Comparison of ENCODE assay signal across 9 cellular contexts in the genomic region with DNA sequence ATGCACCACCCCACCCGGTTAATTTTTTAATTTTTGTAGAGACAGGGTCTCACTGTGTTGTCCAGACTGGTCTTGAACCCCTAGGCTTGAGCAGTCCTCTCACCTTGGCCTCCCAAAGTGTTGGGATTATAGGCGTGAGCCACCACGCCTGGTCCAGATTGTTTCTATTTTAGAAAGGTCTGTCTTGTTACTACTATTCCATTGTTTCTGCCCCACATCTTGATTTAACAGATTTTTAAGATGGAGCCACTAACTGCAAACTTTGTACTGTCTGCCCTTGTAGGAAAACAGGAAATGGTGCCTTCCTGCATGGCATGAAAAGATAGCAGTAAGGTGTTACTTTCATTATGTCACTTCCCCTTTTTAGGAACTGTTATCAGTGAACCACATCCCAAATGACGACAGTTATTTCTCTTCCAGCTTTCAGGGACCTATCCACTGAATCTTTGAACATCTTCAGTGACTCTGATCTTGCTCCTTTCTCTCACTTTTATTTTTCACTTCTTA. TPM values are rescaled to one million over a fixed set of nuclear protein-coding genes. Genes with fewer than 3 reads are reported as not detected.
A peak's percentile ranks its signal among the peaks of the same experiment; 100 is the strongest.
DNase-seq lines count a peak whose midpoint lies in the region; ATAC-seq and TF ChIP-seq lines count a peak whose summit lies in the region.
"Had no signal": no experiment of that assay in that cellular context is flagged by ENCODE, and none has a peak within 500 bp of the region (broad histone marks: within the 10 kb centered on the region; RNA-seq: fewer than 3 reads in every experiment).

No MANE protein-coding gene starts in this region.

- H3K4me3 Mint-ChIP-seq in CD4-positive, alpha-beta T cell, result peak overlapping the region; percentile 55
- peak overlapping the region; percentile 14 for H3K4me3 Mint-ChIP-seq in activated CD4-positive, alpha-beta memory T cell treated with anti-CD3 and anti-CD28 coated beads, Interleukin-2, amount 10 ng/mL, durations not matched to agents 7 days and 5 days

- no peak for TF ChIP-seq CTCF in CD4-positive, alpha-beta T cell (IDR thresholded peaks at IDR 0.05)

- peaks cover 26% of the 10 kb centered on the region for H3K4me1 Mint-ChIP-seq in CD4-positive, alpha-beta T cell (ENCODE audit: low read depth)
- H3K4me1 Mint-ChIP-seq in activated CD4-positive, alpha-beta memory T cell treated with anti-CD3 and anti-CD28 coated beads, Interleukin-2, amount 10 ng/mL, durations not matched to agents 7 days and 5 days, result peaks cover 31% of the 10 kb centered on the region

- CTCF ChIA-PET in CD4-positive, alpha-beta T cell (lab: Charles Lee), result interaction anchor here (1.5 kb wide), 1 partner anchor 66 kb away, joined by 3 read pairs; no protein-coding TSS in a partner anchor
- CTCF ChIA-PET in activated CD4-positive, alpha-beta memory T cell treated with anti-CD3 and anti-CD28 coated beads, Interleukin-2, amount 10 ng/mL, durations not matched to agents 7 days and 5 days (lab: Charles Lee), result interaction anchor here (1.1 kb wide), 1 partner anchor 66 kb away, joined by 3 read pairs; the partner anchor contains the start of gene MED17

- no peaks in the 10 kb centered on the region for H3K27me3 ChIP-seq in CD4-positive, alpha-beta T cell (ENCODE audit: control insufficient read depth, insufficient read depth, low read length)

- no peak overlapping the region for H3K27ac ChIP-seq in CD4-positive, alpha-beta T cell (ENCODE audit: low read depth, low read length)

- no peak for DNase-seq in CD4-positive, alpha-beta T cell
- no peak for DNase-seq in activated CD4-positive, alpha-beta memory T cell treated with anti-CD3 and anti-CD28 coated beads, Interleukin-2, amount 10 ng/mL, durations not matched to agents 7 days and 5 days
- no peak for DNase-seq in central memory CD4-positive, alpha-beta T cell
- DNase-seq in Ammon's horn (ENCODE audit: low spot score) (no peak), ecto neural progenitor cell (ENCODE audit: low spot score) (no peak), NCI-H1436 (lab: John Stamatoyannopoulos, UW) (no peak)
- DNase-seq: right cardiac atrium had no signal

- peaks cover 9% of the 10 kb centered on the region for H3K9me3 Mint-ChIP-seq in CD4-positive, alpha-beta T cell
- H3K9me3 Mint-ChIP-seq in activated CD4-positive, alpha-beta memory T cell treated with anti-CD3 and anti-CD28 coated beads, Interleukin-2, amount 10 ng/mL, durations not matched to agents 7 days and 5 days, result no peaks in the 10 kb centered on the region

- no peaks in the 10 kb centered on the region for H3K27me3 Mint-ChIP-seq in CD4-positive, alpha-beta T cell
- no peaks in the 10 kb centered on the region for H3K27me3 Mint-ChIP-seq in activated CD4-positive, alpha-beta memory T cell treated with anti-CD3 and anti-CD28 coated beads, Interleukin-2, amount 10 ng/mL, durations not matched to agents 7 days and 5 days

- H3K27ac Mint-ChIP-seq in CD4-positive, alpha-beta T cell, result peak overlapping the region; percentile 64
- peak overlapping the region; percentile 83 for H3K27ac Mint-ChIP-seq in activated CD4-positive, alpha-beta memory T cell treated with anti-CD3 and anti-CD28 coated beads, Interleukin-2, amount 10 ng/mL, durations not matched to agents 7 days and 5 days

- ATAC-seq in CD4-positive, alpha-beta T cell (ENCODE audit: poor library complexity), result peak; percentile 39
- ATAC-seq in GM19452 (IDR thresholded peaks at IDR 0.05; ENCODE audit: unreplicated experiment), result peak; percentile 89
- peak; percentile 90 for ATAC-seq in HG03354 (IDR thresholded peaks at IDR 0.05; ENCODE audit: poor library complexity, severe bottlenecking, unreplicated experiment)

- POLR2A ChIA-PET in CD4-positive, alpha-beta T cell (lab: Charles Lee), result interaction anchor here (1.0 to 4.6 kb wide), 3 partner anchors 14 to 66 kb away, joined by 4 to 24 read pairs (median 4); partner anchors contain the start of genes C11orf54, MED17 and TAF1D
- POLR2A ChIA-PET in activated CD4-positive, alpha-beta memory T cell treated with anti-CD3 and anti-CD28 coated beads, Interleukin-2, amount 10 ng/mL, durations not matched to agents 7 days and 5 days (lab: Charles Lee), result interaction anchor here (0.9 to 5.0 kb wide), 3 partner anchors 13 to 23 kb away, joined by 3 to 29 read pairs (median 4); partner anchors contain the start of genes C11orf54 and TAF1D

- intact Hi-C loops in CD4-positive, alpha-beta T cell (cut with DNase I, micrococcal nuclease), result no loop called here

- no peaks in the 10 kb centered on the region for H3K9me3 ChIP-seq in CD4-positive, alpha-beta T cell (ENCODE audit: control insufficient read depth, low read length)

- peaks cover 75% of the 10 kb centered on the region for H3K36me3 Mint-ChIP-seq in CD4-positive, alpha-beta T cell (ENCODE audit: low read depth)
- H3K36me3 Mint-ChIP-seq in activated CD4-positive, alpha-beta memory T cell treated with anti-CD3 and anti-CD28 coated beads, Interleukin-2, amount 10 ng/mL, durations not matched to agents 7 days and 5 days (ENCODE audit: low read depth), result peaks cover 82% of the 10 kb centered on the region

RNA-seq across cellular contexts. Expression of gene TAF1D, which starts 23.2 kb away (rescaled TPM):
- total RNA-seq in CD4-positive, alpha-beta T cell, result 100 to 1,000 TPM; 161 to 173 TPM
- total RNA-seq in activated CD4-positive, alpha-beta memory T cell treated with anti-CD3 and anti-CD28 coated beads, Interleukin-2, amount 10 ng/mL, durations not matched to agents 7 days and 5 days, result 100 to 1,000 TPM; 183 to 184 TPM

RNA-seq across cellular contexts. Expression of gene C11orf54, which starts 23.4 kb away (rescaled TPM):
- 1 to 10 TPM; 6.8 to 8.0 TPM for total RNA-seq in CD4-positive, alpha-beta T cell
- total RNA-seq in activated CD4-positive, alpha-beta memory T cell treated with anti-CD3 and anti-CD28 coated beads, Interleukin-2, amount 10 ng/mL, durations not matched to agents 7 days and 5 days, result 10 to 100 TPM; 24.4 to 24.6 TPM

RNA-seq across cellular contexts. Expression of gene CEP295, which starts 56.6 kb away (rescaled TPM):
- 10 to 100 TPM; 11.2 to 13.1 TPM for total RNA-seq in CD4-positive, alpha-beta T cell
- total RNA-seq in activated CD4-positive, alpha-beta memory T cell treated with anti-CD3 and anti-CD28 coated beads, Interleukin-2, amount 10 ng/mL, durations not matched to agents 7 days and 5 days, result 10 to 100 TPM; 23.0 to 25.7 TPM

Comparison
In these comparisons a context has a peak if more than half of its experiments do, and no peak if none do; other contexts are left out.
1. ATAC-seq: peak in every context shown above with its lines; median percentile 90 in HG03354; 89 in GM19452; 39 in CD4-positive, alpha-beta T cell.